Comparison of ENCODE assay signal across 13 cellular contexts in genomic region chr12:109464642-109465351, GRCh38. TPM values are rescaled to one million over a fixed set of nuclear protein-coding genes. Genes with fewer than 3 reads are reported as not detected.
DNase-seq lines count a peak whose midpoint lies in the region; ATAC-seq, FAIRE-seq and TF ChIP-seq lines count a peak whose summit lies in the region.
"Had no signal": no experiment of that assay in that cellular context is flagged by ENCODE, and none has a peak within 500 bp of the region (broad histone marks: within the 10 kb centered on the region; RNA-seq: fewer than 3 reads in every experiment).

No MANE protein-coding gene starts in this region.

- H4K8ac ChIP-seq in H1 (ENCODE audit: extremely low read depth, insufficient read depth, low read length), result peak overlapping the region; percentile 62; the same call in 1 of the 2 replicates

- TF ChIP-seq RAD21 in H1 (IDR thresholded peaks at IDR 0.05 in 1 of 2, conservative IDR thresholded peaks at IDR 0.05 in 1 of 2; ENCODE audit: low read depth in 2 of 2, low read length in 2 of 2), result no peak

- no peak for TF ChIP-seq EP300 in H1 (IDR thresholded peaks at IDR 0.05; ENCODE audit: borderline replicate concordance in 1 of 2, low read depth in 2 of 2, low read length in 2 of 2)

- peaks cover 78% of the 10 kb centered on the region for H3K4me1 Mint-ChIP-seq in neural progenitor cell

- H3K27ac Mint-ChIP-seq in neural progenitor cell, result peak overlapping the region; percentile 100
- H3K27ac Mint-ChIP-seq: B cell had no signal

- 85 to 87% methylated on average over 14 of the region's 14 CpGs for WGBS in heart right ventricle, 2 donors
- WGBS in H1 (ENCODE audit: extremely low coverage in 1 of 2, insufficient coverage in 1 of 2, insufficient read length in 1 of 2, insufficient replicate concordance in 2 of 2, low coverage in 1 of 2, low lambda C conversion rate in 2 of 2, missing lambda C conversion rate in 1 of 2), 2 experiments, result 91% methylated on average over 14 of the region's 14 CpGs; no CpG with 5 or more reads in 1 of the 2 experiments
- 87 to 89% methylated on average over 14 of the region's 14 CpGs for WGBS in body of pancreas, 2 donors

- H2AK5ac ChIP-seq in H1 (ENCODE audit: low read depth, low read length), result peak overlapping the region; percentile 77; the same call in 1 of the 2 replicates

- TF ChIP-seq POLR2A in H1 (IDR thresholded peaks at IDR 0.05; ENCODE audit: control extremely low read depth in 1 of 2, low read depth in 2 of 2, low read length in 2 of 2) (no peak), uterus (IDR thresholded peaks at IDR 0.05) (no peak), body of pancreas (IDR thresholded peaks at IDR 0.05) (no peak)

- H3K9me3 ChIP-seq in heart right ventricle (no peaks in the 10 kb centered on the region), H1 (ENCODE audit: insufficient read depth in 2 of 2, low read depth in 1 of 2, low read length in 1 of 2) (no peaks in the 10 kb centered on the region), neural progenitor cell (ENCODE audit: low read depth) (no peaks in the 10 kb centered on the region), uterus (no peaks in the 10 kb centered on the region), body of pancreas (no peaks in the 10 kb centered on the region)

- no peaks in the 10 kb centered on the region for H3K9me3 Mint-ChIP-seq in neural progenitor cell
- H3K9me3 Mint-ChIP-seq: activated T-cell treated with anti-CD3 and anti-CD28 coated beads, Interleukin-2, amount 50 U/mL, for 24 hours; H9; IgD-negative memory B cell had no signal

- POLR2A ChIA-PET in H1 (lab: Charles Lee; ENCODE audit: partially characterized antibody), result interaction anchor here (1.0 to 4.6 kb wide), 3 partner anchors 8 to 14 kb away, joined by 3 to 25 read pairs (median 9); partner anchors contain the start of genes KCTD10 and UBE3B

- H3K4me3 Mint-ChIP-seq in neural progenitor cell, result no peak overlapping the region
- H3K4me3 Mint-ChIP-seq: activated T-cell treated with anti-CD3 and anti-CD28 coated beads, Interleukin-2, amount 50 U/mL, for 24 hours; B cell; IgD-negative memory B cell had no signal

- no peak overlapping the region for H2BK5ac ChIP-seq in H1 (ENCODE audit: low read depth, low read length)

- H3K18ac ChIP-seq in H1 (ENCODE audit: extremely low read depth, low read length), result no peak overlapping the region

- H4K91ac ChIP-seq in H1 (replicated peaks; ENCODE audit: insufficient read length, low read length), result no peak overlapping the region

- peaks cover 18 to 96% of the 10 kb centered on the region in 2 experiments for H3K79me2 ChIP-seq in H1 (ENCODE audit: control insufficient read depth in 1 of 2, insufficient read depth in 2 of 2, low read length in 2 of 2)
- peaks cover 76% of the 10 kb centered on the region for H3K79me2 ChIP-seq in neural progenitor cell (ENCODE audit: low read depth)

- no peak overlapping the region for H3K4ac ChIP-seq in H1 (replicated peaks; ENCODE audit: insufficient read length, low read depth, low read length)

- intact Hi-C loops in heart right ventricle (cut with DNase I) (loop anchor here in 1 of 10 donors (5.0 kb wide), 1 partner anchor 37 kb away; no protein-coding TSS in a partner anchor), cardiac septum (cut with DNase I) (no loop called here), uterus (cut with DNase I; ENCODE audit: low total_unique reads) (no loop called here), body of pancreas (cut with DNase I) (no loop called here)

- CTCF ChIA-PET in H1 (lab: Charles Lee; ENCODE audit: partially characterized antibody), result interaction anchor here (1.0 to 19.5 kb wide), 5 partner anchors 11 to 132 kb away, joined by 3 to 245 read pairs (median 5); no protein-coding TSS in a partner anchor

- no peak overlapping the region for H3K14ac ChIP-seq in H1 (ENCODE audit: insufficient read length)

- H3K4me3 ChIP-seq in heart right ventricle (no peak overlapping the region), H1 (ENCODE audit: extremely low read depth in 1 of 4, insufficient read depth in 2 of 4, low read depth in 3 of 4, low read length in 4 of 4) (no peak overlapping the region), neural progenitor cell (no peak overlapping the region), uterus (no peak overlapping the region), body of pancreas (no peak overlapping the region)

- no peak overlapping the region for H3K56ac ChIP-seq in H1 (replicated peaks; ENCODE audit: insufficient read length, low read depth, low read length)

- no peak overlapping the region for H3K9ac ChIP-seq in H1 (replicated peaks in 1 of 4; ENCODE audit: extremely low read depth in 1 of 4, low read depth in 3 of 4, low read length in 3 of 4)
- no peak overlapping the region for H3K9ac ChIP-seq in neural progenitor cell

- H3K27ac ChIP-seq in heart right ventricle, result peak overlapping the region in 9 of 10 donors; percentile 93 to 99 (median 98)
- H3K27ac ChIP-seq in H1 (ENCODE audit: low read depth, low read length), result no peak overlapping the region
- no peak overlapping the region for H3K27ac ChIP-seq in neural progenitor cell
- H3K27ac ChIP-seq in uterus, result peak overlapping the region; percentile 94 to 97
- peak overlapping the region in 1 of 4 donors; percentile 86 for H3K27ac ChIP-seq in body of pancreas

- H3K4me1 ChIP-seq in heart right ventricle, result peaks cover 46 to 100% (median 93%) of the 10 kb centered on the region in 9 donors
- H3K4me1 ChIP-seq in H1 (replicated peaks in 1 of 4; ENCODE audit: control insufficient read depth in 3 of 4, insufficient read depth in 4 of 4, low read length in 3 of 4), result peaks cover 35 to 50% (median 36%) of the 10 kb centered on the region in 4 experiments
- peaks cover 16% of the 10 kb centered on the region for H3K4me1 ChIP-seq in neural progenitor cell
- H3K4me1 ChIP-seq in uterus, result peaks cover 35 to 67% of the 10 kb centered on the region in 2 donors
- H3K4me1 ChIP-seq in body of pancreas, result peaks cover 43% of the 10 kb centered on the region

- H2AFZ ChIP-seq in H1 (ENCODE audit: low read length), result no peak overlapping the region
- no peak overlapping the region for H2AFZ ChIP-seq in neural progenitor cell (replicated peaks)

- peaks cover 4% of the 10 kb centered on the region for H3K27me3 Mint-ChIP-seq in neural progenitor cell (ENCODE audit: insufficient read depth, low read depth)
- H3K27me3 Mint-ChIP-seq: activated T-cell treated with anti-CD3 and anti-CD28 coated beads, Interleukin-2, amount 50 U/mL, for 24 hours; B cell; IgD-negative memory B cell had no signal

- H3K27me3 ChIP-seq in heart right ventricle, result no peaks in the 10 kb centered on the region
- H3K27me3 ChIP-seq in H1 (replicated peaks in 1 of 4; ENCODE audit: control insufficient read depth in 3 of 4, extremely low read depth in 1 of 4, insufficient read depth in 3 of 4, low read length in 3 of 4), result no peaks in the 10 kb centered on the region
- H3K27me3 ChIP-seq in neural progenitor cell, result no peaks in the 10 kb centered on the region
- no peaks in the 10 kb centered on the region for H3K27me3 ChIP-seq in uterus
- H3K27me3 ChIP-seq in body of pancreas, result no peaks in the 10 kb centered on the region

- no peaks in the 10 kb centered on the region for H3F3A ChIP-seq in neural progenitor cell (ENCODE audit: low read depth)

- no peak overlapping the region for H2BK15ac ChIP-seq in H1 (ENCODE audit: low read length)

- H4K20me1 ChIP-seq in H1 (replicated peaks in 1 of 2; ENCODE audit: control insufficient read depth in 1 of 2, insufficient read depth in 2 of 2, low read length in 2 of 2) (peaks cover 5 to 13% of the 10 kb centered on the region in 2 experiments), neural progenitor cell (ENCODE audit: low read depth) (peaks cover 91% of the 10 kb centered on the region)

- no peak overlapping the region for H2BK12ac ChIP-seq in H1 (ENCODE audit: low read depth, low read length)

- H2BK20ac ChIP-seq in H1 (ENCODE audit: low read length), result no peak overlapping the region

- no peak for DNase-seq in heart right ventricle
- no peak for DNase-seq in cardiac septum (ENCODE audit: low spot score)
- no peak for DNase-seq in H1 (ENCODE audit: low read depth in 1 of 2, low spot score in 2 of 2)
- no peak for DNase-seq in neural progenitor cell (ENCODE audit: low spot score)
- DNase-seq in uterus, result no peak
- no peak for DNase-seq in body of pancreas
- no peak for DNase-seq in retina
- DNase-seq: activated T-cell treated with anti-CD3 and anti-CD28 coated beads, Interleukin-2, amount 50 U/mL, for 24 hours; H9; RPMI8226 had no signal

- ATAC-seq in heart right ventricle (no peak), GM19351 (IDR thresholded peaks at IDR 0.05; ENCODE audit: unreplicated experiment) (no peak), body of pancreas (no peak)

- H2BK120ac ChIP-seq in H1 (replicated peaks; ENCODE audit: low read depth, low read length), result no peak overlapping the region

- no peak overlapping the region for H4K5ac ChIP-seq in H1 (ENCODE audit: insufficient read length, low read depth, low read length)

- peaks cover 22% of the 10 kb centered on the region for H3K79me1 ChIP-seq in H1 (ENCODE audit: low read depth, low read length)

- H3K23me2 ChIP-seq in H1 (ENCODE audit: low read depth, low read length), result no peaks in the 10 kb centered on the region

- peaks cover 20% of the 10 kb centered on the region for H3K36me3 Mint-ChIP-seq in neural progenitor cell
- H3K36me3 Mint-ChIP-seq: IgD-negative memory B cell had no signal

- H3K36me3 ChIP-seq in heart right ventricle (peaks cover 0 to 62% (median 8%) of the 10 kb centered on the region in 9 donors), H1 (ENCODE audit: control insufficient read depth in 2 of 4, insufficient read depth in 4 of 4, low read length in 3 of 4) (peaks cover 4 to 27% (median 10%) of the 10 kb centered on the region in 4 experiments; a peak in 7 of 8 replicates), neural progenitor cell (no peaks in the 10 kb centered on the region), uterus (no peaks in the 10 kb centered on the region), body of pancreas (replicated peaks in 1 of 2; ENCODE audit: insufficient read depth in 1 of 2, low read depth in 2 of 2) (peaks cover 0 to 1% of the 10 kb centered on the region in 2 donors)

- H3K4me2 ChIP-seq in H1 (ENCODE audit: insufficient read depth in 1 of 2, low read depth in 2 of 2, low read length in 2 of 2) (no peak overlapping the region), neural progenitor cell (no peak overlapping the region)

- no peak overlapping the region for H3K23ac ChIP-seq in H1 (ENCODE audit: insufficient read length)

- no peak for FAIRE-seq in H1 (lab: Jason Lieb, UNC)

- TF ChIP-seq CTCF in heart right ventricle (IDR thresholded peaks at IDR 0.05) (no peak), H1 (IDR thresholded peaks at IDR 0.05; ENCODE audit: control extremely low read depth in 1 of 3, insufficient read depth in 1 of 3, low read depth in 1 of 3, low read length in 3 of 3) (no peak), neural progenitor cell (IDR thresholded peaks at IDR 0.05) (no peak), uterus (IDR thresholded peaks at IDR 0.05) (no peak), body of pancreas (IDR thresholded peaks at IDR 0.05) (no peak)

RNA-seq across cellular contexts. Expression of gene KCTD10, which starts 12.3 kb away (rescaled TPM):
- total RNA-seq in heart right ventricle (10 to 100 TPM; 21.5 to 64.9 (median 33.8) TPM), cardiac septum (42.3 TPM), neural progenitor cell (ENCODE audit: low replicate concordance) (40.9 and 57.5 TPM in 2 replicates), uterus (10 to 100 TPM; 38.2 to 88.4 (median 63.6) TPM), body of pancreas (10 to 100 TPM; 18.2 to 28.3 TPM)
- polyA plus RNA-seq in heart right ventricle (10 to 100 TPM; 13.6 to 16.6 TPM), H1 (2011; rRNA removed) (45.3 and 59.6 TPM in 2 replicates)
- 52.4 and 54.3 TPM in 2 replicates for total RNA-seq in H1 (2021; fragmentation: NEBNext Ultra II Directional; extraction: Animal tissue kit (Norgen Biotek cat#: 25700))
- polyA plus RNA-seq in H1 (2011; cell fraction: cytosol; rRNA removed), result 47.2 TPM
- polyA plus RNA-seq in H1 (2011; cell fraction: nucleus; rRNA removed), result 64.7 TPM
- 35.2 to 45.9 TPM (median 38.3 TPM) in 4 replicates for polyA plus RNA-seq in H1 (2012, experiment 1 of 2)
- 22.6 TPM for polyA plus RNA-seq in H1 (2012, experiment 2 of 2)
- polyA plus RNA-seq in H1 (2013, experiment 1 of 2), result 30.1 TPM
- 33.7 TPM for polyA plus RNA-seq in H1 (2013, experiment 2 of 2)
- 113 and 125 TPM in 2 replicates for polyA minus RNA-seq in H1 (2011; rRNA and poly(A)+ RNA removed)
- 49.3 TPM for polyA minus RNA-seq in H1 (2011; cell fraction: cytosol; rRNA and poly(A)+ RNA removed)
- polyA minus RNA-seq in H1 (2011; cell fraction: nucleus; rRNA and poly(A)+ RNA removed), result 86.0 TPM

RNA-seq across cellular contexts. Expression of gene UBE3B, which starts 12.6 kb away (rescaled TPM):
- total RNA-seq in heart right ventricle, result 10 to 100 TPM; 50.9 to 58.8 (median 55.8) TPM
- polyA plus RNA-seq in heart right ventricle, result 10 to 100 TPM; 13.7 to 17.8 TPM
- total RNA-seq in cardiac septum, result 47.1 TPM
- 21.1 and 21.8 TPM in 2 replicates for total RNA-seq in H1 (2021; fragmentation: NEBNext Ultra II Directional; extraction: Animal tissue kit (Norgen Biotek cat#: 25700))
- 14.0 and 17.1 TPM in 2 replicates for polyA plus RNA-seq in H1 (2011; rRNA removed)
- 15.4 TPM for polyA plus RNA-seq in H1 (2011; cell fraction: cytosol; rRNA removed)
- polyA plus RNA-seq in H1 (2011; cell fraction: nucleus; rRNA removed), result 42.4 TPM
- 13.8 to 15.2 TPM (median 14.2 TPM) in 4 replicates for polyA plus RNA-seq in H1 (2012, experiment 1 of 2)
- 6.5 TPM for polyA plus RNA-seq in H1 (2012, experiment 2 of 2)
- polyA plus RNA-seq in H1 (2013, experiment 1 of 2), result 14.9 TPM
- 15.1 TPM for polyA plus RNA-seq in H1 (2013, experiment 2 of 2)
- 29.4 and 36.8 TPM in 2 replicates for polyA minus RNA-seq in H1 (2011; rRNA and poly(A)+ RNA removed)
- 13.9 TPM for polyA minus RNA-seq in H1 (2011; cell fraction: cytosol; rRNA and poly(A)+ RNA removed)
- 40.1 TPM for polyA minus RNA-seq in H1 (2011; cell fraction: nucleus; rRNA and poly(A)+ RNA removed)
- total RNA-seq in neural progenitor cell (ENCODE audit: low replicate concordance), result 28.4 and 33.7 TPM in 2 replicates
- 10 to 100 TPM; 14.7 to 64.2 (median 30.7) TPM for total RNA-seq in uterus
- total RNA-seq in body of pancreas, result 10 to 100 TPM; 18.9 to 33.9 TPM

Comparison
In these comparisons a context has a peak if more than half of its experiments do, and no peak if none do; other contexts are left out.
1. H3K27ac ChIP-seq: peak in heart right ventricle (9 of 10) and uterus (2 of 2); none in H1 (single experiment) and neural progenitor cell (single experiment).